Comparison of ENCODE assay signal across 8 cellular contexts in genomic region chr11:60345489-60345888, GRCh38. TPM values are rescaled to one million over a fixed set of nuclear protein-coding genes. Genes with fewer than 3 reads are reported as not detected.
DNase-seq lines count a peak whose midpoint lies in the region; ATAC-seq and TF ChIP-seq lines count a peak whose summit lies in the region.

No MANE protein-coding gene starts in this region.

- no peaks in the 10 kb centered on the region for H3K36me3 Mint-ChIP-seq in T-helper 2 cell treated with Interferon-gamma antibody and Interleukin-4, amounts not matched to agents 5 μg/mL and 100 μg/mL, for 36 hours (ENCODE audit: low read depth)
- H3K36me3 Mint-ChIP-seq in activated T-helper 17 cell treated with anti-CD3 and anti-CD28 coated beads, Interleukin-2, amount 50 U/mL, for 72 hours (ENCODE audit: low read depth): no peaks in the 10 kb centered on the region

- H3K9ac ChIP-seq in mesenchymal stem cell (ENCODE audit: low read length): no peak overlapping the region

- no peaks in the 10 kb centered on the region for H3K9me3 Mint-ChIP-seq in T-helper 2 cell treated with Interferon-gamma antibody and Interleukin-4, amounts not matched to agents 5 μg/mL and 100 μg/mL, for 36 hours
- H3K9me3 Mint-ChIP-seq in activated T-helper 17 cell treated with anti-CD3 and anti-CD28 coated beads, Interleukin-2, amount 50 U/mL, for 72 hours: no peaks in the 10 kb centered on the region

- TF ChIP-seq CTCF in WERI-Rb-1 (IDR thresholded peaks at IDR 0.05; ENCODE audit: low read depth, low read length): peak; percentile 52; the same call in 1 of the 2 replicates

- no peak overlapping the region for H4K91ac ChIP-seq in mesenchymal stem cell (ENCODE audit: low read length)

- no peaks in the 10 kb centered on the region for H3K4me1 Mint-ChIP-seq in T-helper 2 cell treated with Interferon-gamma antibody and Interleukin-4, amounts not matched to agents 5 μg/mL and 100 μg/mL, for 36 hours (ENCODE audit: low read depth)
- H3K4me1 Mint-ChIP-seq in activated T-helper 17 cell treated with anti-CD3 and anti-CD28 coated beads, Interleukin-2, amount 50 U/mL, for 72 hours: no peaks in the 10 kb centered on the region

- no peak overlapping the region for H3K14ac ChIP-seq in mesenchymal stem cell (ENCODE audit: low read length in 2 of 2)

- no peak overlapping the region for H3K4me2 ChIP-seq in mesenchymal stem cell (ENCODE audit: low read length, poor library complexity, severe bottlenecking)

- no peak overlapping the region for H2BK12ac ChIP-seq in mesenchymal stem cell (ENCODE audit: low read length in 2 of 2)

- H3K36me3 ChIP-seq in WERI-Rb-1 (no peaks in the 10 kb centered on the region), mesenchymal stem cell (ENCODE audit: control insufficient read depth in 1 of 2, insufficient read depth in 2 of 2, low read depth in 1 of 2, low read length in 2 of 2) (no peaks in the 10 kb centered on the region)

- H3K4me3 Mint-ChIP-seq in T-helper 2 cell treated with Interferon-gamma antibody and Interleukin-4, amounts not matched to agents 5 μg/mL and 100 μg/mL, for 36 hours: no peak overlapping the region
- no peak overlapping the region for H3K4me3 Mint-ChIP-seq in activated T-helper 17 cell treated with anti-CD3 and anti-CD28 coated beads, Interleukin-2, amount 50 U/mL, for 72 hours

- no peak overlapping the region for H2BK15ac ChIP-seq in mesenchymal stem cell (ENCODE audit: low read depth, poor library complexity, severe bottlenecking)

- no peak overlapping the region for H2BK5ac ChIP-seq in mesenchymal stem cell (ENCODE audit: low read depth, low read length, poor library complexity, severe bottlenecking)

- H3K27me3 ChIP-seq in WERI-Rb-1 (ENCODE audit: insufficient read depth, low read depth, severe bottlenecking) (peaks cover 21% of the 10 kb centered on the region), mesenchymal stem cell (ENCODE audit: control insufficient read depth in 1 of 2, insufficient read depth in 1 of 2, low read length in 2 of 2) (peaks cover 0 to 21% of the 10 kb centered on the region in 2 experiments)

- H3K23ac ChIP-seq in mesenchymal stem cell (ENCODE audit: low read length in 2 of 2): no peak overlapping the region

- no peak overlapping the region for H4K8ac ChIP-seq in mesenchymal stem cell (ENCODE audit: low read length)

- ATAC-seq in HG02610 (IDR thresholded peaks at IDR 0.05; ENCODE audit: unreplicated experiment) (peak; percentile 41), GM19397 (IDR thresholded peaks at IDR 0.05; ENCODE audit: unreplicated experiment) (no peak)
- ATAC-seq in activated T-helper 17 cell treated with anti-CD3 and anti-CD28 coated beads, Interleukin-2, amount 50 U/mL, for 72 hours (replicated peaks): no peak

- H3K27ac ChIP-seq in WERI-Rb-1 (no peak overlapping the region), mesenchymal stem cell (ENCODE audit: low read length, poor library complexity, severe bottlenecking) (no peak overlapping the region)

- no peak overlapping the region for H3K4ac ChIP-seq in mesenchymal stem cell (ENCODE audit: low read depth in 1 of 2, low read length in 2 of 2)

- no peaks in the 10 kb centered on the region for H3K9me3 ChIP-seq in WERI-Rb-1 (ENCODE audit: severe bottlenecking)
- no peaks in the 10 kb centered on the region for H3K9me3 ChIP-seq in mesenchymal stem cell (ENCODE audit: control insufficient read depth, low read length)

- no peak overlapping the region for H3K4me3 ChIP-seq in WERI-Rb-1 (ENCODE audit: low read depth, low read length)
- no peak overlapping the region for H3K4me3 ChIP-seq in mesenchymal stem cell (ENCODE audit: insufficient read depth in 1 of 2, low read depth in 1 of 2, low read length in 2 of 2)

- DNase-seq in GDM1 (lab: John Stamatoyannopoulos, UW) (peak; percentile 29), WERI-Rb-1 (peak; percentile 29), mesenchymal stem cell (peak; percentile 45), hepatic stellate cell (ENCODE audit: low spot score) (no peak)
- DNase-seq in T-helper 2 cell treated with Interferon-gamma antibody and Interleukin-4, amounts not matched to agents 5 μg/mL and 100 μg/mL, for 36 hours (ENCODE audit: low spot score): no peak

- H2BK120ac ChIP-seq in mesenchymal stem cell (ENCODE audit: low read depth, low read length): no peak overlapping the region

- no peak overlapping the region for H2AK5ac ChIP-seq in mesenchymal stem cell (ENCODE audit: low read length, severe bottlenecking)

- H3K27me3 Mint-ChIP-seq in T-helper 2 cell treated with Interferon-gamma antibody and Interleukin-4, amounts not matched to agents 5 μg/mL and 100 μg/mL, for 36 hours (ENCODE audit: low read depth): no peaks in the 10 kb centered on the region
- H3K27me3 Mint-ChIP-seq in activated T-helper 17 cell treated with anti-CD3 and anti-CD28 coated beads, Interleukin-2, amount 50 U/mL, for 72 hours: peaks cover 42% of the 10 kb centered on the region

- no peaks in the 10 kb centered on the region for H3K79me1 ChIP-seq in mesenchymal stem cell (replicated peaks; ENCODE audit: low read length, poor library complexity, severe bottlenecking)

- no peak overlapping the region for H2AFZ ChIP-seq in mesenchymal stem cell (ENCODE audit: low read depth, low read length)

- H3K4me1 ChIP-seq in mesenchymal stem cell (ENCODE audit: control insufficient read depth, insufficient read depth, low read depth, low read length): no peaks in the 10 kb centered on the region

- H3K18ac ChIP-seq in mesenchymal stem cell (ENCODE audit: low read depth in 1 of 2, low read length in 2 of 2): no peak overlapping the region

- H3K27ac Mint-ChIP-seq in T-helper 2 cell treated with Interferon-gamma antibody and Interleukin-4, amounts not matched to agents 5 μg/mL and 100 μg/mL, for 36 hours: no peak overlapping the region
- no peak overlapping the region for H3K27ac Mint-ChIP-seq in activated T-helper 17 cell treated with anti-CD3 and anti-CD28 coated beads, Interleukin-2, amount 50 U/mL, for 72 hours

RNA-seq across cellular contexts. Expression of gene MS4A6E, which starts 18.4 kb away (rescaled TPM):
- polyA plus RNA-seq in mesenchymal stem cell (2013, experiment 1 of 2): not detected
- not detected for polyA plus RNA-seq in mesenchymal stem cell (2013, experiment 2 of 2)
- not detected for total RNA-seq in activated T-helper 17 cell treated with anti-CD3 and anti-CD28 coated beads, Interleukin-2, amount 50 U/mL, for 72 hours

RNA-seq across cellular contexts. Expression of gene MS4A7, which starts 32.8 kb away (rescaled TPM):
- 0.07 TPM for polyA plus RNA-seq in mesenchymal stem cell (2013, experiment 1 of 2)
- 0.16 TPM for polyA plus RNA-seq in mesenchymal stem cell (2013, experiment 2 of 2)
- total RNA-seq in activated T-helper 17 cell treated with anti-CD3 and anti-CD28 coated beads, Interleukin-2, amount 50 U/mL, for 72 hours: not detected

RNA-seq across cellular contexts. Expression of gene MS4A14, which starts 50.8 kb away (rescaled TPM):
- 0.03 TPM for polyA plus RNA-seq in mesenchymal stem cell (2013, experiment 1 of 2)
- polyA plus RNA-seq in mesenchymal stem cell (2013, experiment 2 of 2): 0.03 TPM
- not detected for total RNA-seq in activated T-helper 17 cell treated with anti-CD3 and anti-CD28 coated beads, Interleukin-2, amount 50 U/mL, for 72 hours

Comparison
In these comparisons a context has a peak if more than half of its experiments do, and no peak if none do; other contexts are left out.
1. DNase-seq: peak in GDM1 (single experiment), WERI-Rb-1 (single experiment) and mesenchymal stem cell (single experiment); none in T-helper 2 cell treated with Interferon-gamma antibody and Interleukin-4, amounts not matched to agents 5 μg/mL and 100 μg/mL, for 36 hours (single experiment) and hepatic stellate cell (single experiment).